20 cellular contexts compared by ENCODE assay signal in the genomic region with DNA sequence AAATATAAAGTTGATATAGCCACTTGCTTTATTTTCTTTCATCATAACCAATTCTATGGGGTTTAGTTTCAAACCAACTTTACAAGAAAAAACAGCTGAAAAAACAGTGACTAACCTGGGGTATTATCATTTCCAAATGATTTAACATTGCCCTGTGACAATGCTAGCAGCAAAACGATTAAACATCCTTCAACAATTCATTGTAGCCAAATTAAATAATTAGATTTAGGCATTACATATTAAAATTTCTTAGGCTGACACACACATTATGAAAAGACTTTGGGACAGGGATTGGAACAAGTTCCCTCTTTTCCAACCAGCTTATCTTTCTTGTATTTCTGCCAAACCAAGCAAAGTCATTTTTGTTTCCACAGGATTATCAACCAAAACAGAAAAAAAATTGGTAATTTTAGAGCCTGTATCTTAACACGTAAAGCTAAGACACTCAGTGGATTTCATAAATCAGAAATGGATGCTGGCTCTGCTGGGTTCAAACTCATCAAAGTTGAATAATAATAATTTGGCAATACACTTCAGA.
DNase-seq lines count a peak whose midpoint lies in the region; ATAC-seq, FAIRE-seq and TF ChIP-seq lines count a peak whose summit lies in the region.
"Had no signal": no experiment of that assay in that cellular context is flagged by ENCODE, and none has a peak within 500 bp of the region (broad histone marks: within the 10 kb centered on the region; RNA-seq: fewer than 3 reads in every experiment).

No MANE protein-coding gene starts in this region.

- no peak overlapping the region for H3K9ac ChIP-seq in endothelial cell of umbilical vein (replicated peaks; ENCODE audit: extremely low read depth, insufficient read depth, low read length)

- dilution Hi-C loops in endothelial cell of umbilical vein (cut with MboI; ENCODE audit: extremely low pct_ligation_motif_present, low sequenced_read_pairs) = no loop called here

- WGBS in stomach, 5 donors = 11 to 28% (median 26%) methylated on average over 2 of the region's 2 CpGs

- peaks cover 5% of the 10 kb centered on the region for H3K9me3 Mint-ChIP-seq in nephron progenitor cell
- H3K9me3 Mint-ChIP-seq: activated T-helper 2 cell treated with anti-CD3 and anti-CD28 coated beads, Interferon-gamma antibody, Interleukin-2, Interleukin-4, amounts not matched to agents 10 μg/mL and 5 μg/mL and 100 μg/mL, durations not matched to agents 14 hours and 24 hours and 36 hours; GM23338 had no signal

- H3K4me2 ChIP-seq in endothelial cell of umbilical vein (ENCODE audit: insufficient read depth, low read length) = peak overlapping the region; percentile 92
- H3K4me2 ChIP-seq: GM23338 had no signal

- CTCF ChIA-PET in endothelial cell of umbilical vein (lab: Charles Lee) = interaction anchor here (1.2 to 2.0 kb wide), 6 partner anchors 9 to 87 kb away, joined by 3 to 14 read pairs (median 5); partner anchors contain the start of gene SEMA3D

- POLR2A ChIA-PET in endothelial cell of umbilical vein (lab: Charles Lee) = interaction anchor here (1.0 kb wide), 1 partner anchor 82 kb away, joined by 3 read pairs; no protein-coding TSS in a partner anchor

- no peak for TF ChIP-seq CTCF in endothelial cell of umbilical vein (IDR thresholded peaks at IDR 0.05; ENCODE audit: extremely low read depth in 1 of 2, insufficient read depth in 1 of 2, low read depth in 1 of 2, low read length in 2 of 2)
- TF ChIP-seq CTCF in nephron progenitor cell (IDR thresholded peaks at IDR 0.05) = no peak
- TF ChIP-seq CTCF in stomach (IDR thresholded peaks at IDR 0.05) = no peak

- DNase-seq in Daoy (ENCODE audit: low read depth) (peak; percentile 21), RPMI7951 (ENCODE audit: low read depth) (peak; percentile 3), endothelial cell of umbilical vein (ENCODE audit: low read depth, low spot score) (peak; percentile 63), nephron progenitor cell (no peak), stomach (no peak), urothelium cell line (ENCODE audit: low spot score) (no peak)
- DNase-seq: activated CD4-positive, CD25-positive, alpha-beta regulatory T cell; amygdala; esophagus squamous epithelium; hypothalamus; NCI-H1048; NCI-H2171 treated with DMSO at 0.1 percent for 48 hours; posterior cingulate gyrus; T-helper 2 cell had no signal

- H4K20me1 ChIP-seq in endothelial cell of umbilical vein (replicated peaks; ENCODE audit: control insufficient read depth, extremely low read depth, insufficient read depth, low read length) = no peaks in the 10 kb centered on the region

- no peaks in the 10 kb centered on the region for H3K27me3 Mint-ChIP-seq in nephron progenitor cell (ENCODE audit: low read depth, poor library complexity)

- H3K36me3 Mint-ChIP-seq in nephron progenitor cell (ENCODE audit: low read depth) = peaks cover 33% of the 10 kb centered on the region

- TF ChIP-seq POLR2A in endothelial cell of umbilical vein (IDR thresholded peaks at IDR 0.05; ENCODE audit: low read depth, low read length) (no peak), stomach (IDR thresholded peaks at IDR 0.05) (no peak)

- H3K4me3 Mint-ChIP-seq in nephron progenitor cell = no peak overlapping the region
- H3K4me3 Mint-ChIP-seq: GM23338 had no signal

- no peaks in the 10 kb centered on the region for H3K36me3 ChIP-seq in endothelial cell of umbilical vein (ENCODE audit: control insufficient read depth in 2 of 2, extremely low read depth in 1 of 2, insufficient read depth in 2 of 2, low read length in 2 of 2)
- H3K36me3 ChIP-seq in stomach = no peaks in the 10 kb centered on the region
- H3K36me3 ChIP-seq: BE2C, esophagus squamous epithelium had no signal

- no peaks in the 10 kb centered on the region for H3K9me1 ChIP-seq in endothelial cell of umbilical vein (replicated peaks; ENCODE audit: control insufficient read depth, extremely low read depth, insufficient read depth, low read length)

- no TSS peak for BruUV-seq in endothelial cell of umbilical vein (replicated peaks; lab: Mats Ljungman, UMichigan)

- H3K27me3 ChIP-seq in endothelial cell of umbilical vein (ENCODE audit: control insufficient read depth in 2 of 2, insufficient read depth in 2 of 2, low read length in 2 of 2) (no peaks in the 10 kb centered on the region), stomach (no peaks in the 10 kb centered on the region)
- H3K27me3 ChIP-seq: BE2C, esophagus squamous epithelium had no signal

- H3K4me3 ChIP-seq in endothelial cell of umbilical vein (replicated peaks in 1 of 3; ENCODE audit: insufficient read depth in 1 of 3, low read depth in 1 of 3, low read length in 3 of 3) (no peak overlapping the region), stomach (no peak overlapping the region)
- H3K4me3 ChIP-seq: esophagus squamous epithelium, GM23338 had no signal

- FAIRE-seq in endothelial cell of umbilical vein (lab: Jason Lieb, UNC) (peak; percentile 67), urothelium cell line (lab: Jason Lieb, UNC) (no peak)

- peak overlapping the region; percentile 69 for H3K27ac ChIP-seq in endothelial cell of umbilical vein (ENCODE audit: insufficient read depth, low read depth, low read length)
- H3K27ac ChIP-seq in stomach = no peak overlapping the region
- H3K27ac ChIP-seq: esophagus squamous epithelium had no signal

- ATAC-seq in HG02571 (IDR thresholded peaks at IDR 0.05; ENCODE audit: unreplicated experiment) (no peak), HG03342 (IDR thresholded peaks at IDR 0.05; ENCODE audit: unreplicated experiment) (no peak)
- ATAC-seq: GM23338, left lobe of liver had no signal

- H3K9me3 ChIP-seq in endothelial cell of umbilical vein (replicated peaks; ENCODE audit: control insufficient read depth, insufficient read depth, low read length) (no peaks in the 10 kb centered on the region), stomach (no peaks in the 10 kb centered on the region)
- H3K9me3 ChIP-seq: BE2C, esophagus squamous epithelium had no signal

- no peak for TF ChIP-seq EP300 in stomach (IDR thresholded peaks at IDR 0.05)

- no peaks in the 10 kb centered on the region for H3K79me2 ChIP-seq in endothelial cell of umbilical vein (ENCODE audit: control insufficient read depth, insufficient read depth, low read length)

- peak overlapping the region; percentile 90 for H3K27ac Mint-ChIP-seq in nephron progenitor cell
- H3K27ac Mint-ChIP-seq: activated T-helper 2 cell treated with anti-CD3 and anti-CD28 coated beads, Interferon-gamma antibody, Interleukin-2, Interleukin-4, amounts not matched to agents 10 μg/mL and 5 μg/mL and 100 μg/mL, durations not matched to agents 14 hours and 24 hours and 36 hours had no signal

- peaks cover 52% of the 10 kb centered on the region for H3K4me1 ChIP-seq in endothelial cell of umbilical vein (ENCODE audit: control insufficient read depth, extremely low read depth, insufficient read depth, low read length)
- peaks cover 0 to 18% (median 8%) of the 10 kb centered on the region in 4 donors for H3K4me1 ChIP-seq in stomach
- H3K4me1 ChIP-seq: esophagus squamous epithelium had no signal

- H2AFZ ChIP-seq in endothelial cell of umbilical vein (ENCODE audit: low read depth, low read length) = no peak overlapping the region
- H2AFZ ChIP-seq: GM23338 had no signal

- intact Hi-C loops in endothelial cell of umbilical vein (cut with micrococcal nuclease) (loop anchor here (10.0 kb wide), 1 partner anchor 468 kb away; no protein-coding TSS in a partner anchor), stomach (cut with DNase I; ENCODE audit: low total_unique reads) (no loop called here)

- peaks cover 44% of the 10 kb centered on the region for H3K4me1 Mint-ChIP-seq in nephron progenitor cell
- H3K4me1 Mint-ChIP-seq: GM23338 had no signal

TF ChIP-seq in endothelial cell of umbilical vein, 7 proteins besides CTCF, POLR2A, EP300 and RAD21:
- TF ChIP-seq EZH2 (IDR thresholded peaks at IDR 0.05; ENCODE audit: borderline replicate concordance, low read depth, low read length, severe bottlenecking) = no peak
- TF ChIP-seq MAX (IDR thresholded peaks at IDR 0.05; ENCODE audit: insufficient read depth, insufficient read length) = no peak
- TF ChIP-seq FOS (IDR thresholded peaks at IDR 0.05; ENCODE audit: borderline replicate concordance, insufficient read depth, low read length) = peak; percentile 7
- TF ChIP-seq GATA2 (IDR thresholded peaks at IDR 0.05; ENCODE audit: insufficient read depth, insufficient read length, low read depth, low read length) = peak; percentile 42
- TF ChIP-seq MYC (IDR thresholded peaks at IDR 0.05; ENCODE audit: low read depth, low read length) = no peak

Comparison
In these comparisons a context has a peak if more than half of its experiments do, and no peak if none do; other contexts are left out.
1. DNase-seq: peak in Daoy (single experiment), RPMI7951 (single experiment) and endothelial cell of umbilical vein (single experiment); none in nephron progenitor cell (single experiment), stomach (single experiment) and urothelium cell line (single experiment).